In genomic region chr4:6909113-6909969, GRCh38 we compare ENCODE assay signal across 8 cellular contexts. TPM values are rescaled to one million over a fixed set of nuclear protein-coding genes. Genes with fewer than 3 reads are reported as not detected.
DNase-seq lines count a peak whose midpoint lies in the region; ATAC-seq, FAIRE-seq and TF ChIP-seq lines count a peak whose summit lies in the region.

TSS of gene TBC1D14 (plus strand) at chr4:6909826. CDS start at chr4:6923390, 13,564 bp downstream.

- intact Hi-C loops in T-helper 1 cell treated with Interleukin-12 subunit alpha and Interleukin-12 subunit beta and Interleukin-4 antibody, amounts not matched to agents 30 ng/mL and 1 ng/mL, for 36 hours (cut with micrococcal nuclease): loop anchor here (1.0 to 2.0 kb wide), 12 partner anchors 8 to 269 kb away; partner anchors contain the start of genes GRPEL1, MRFAP1 and TADA2B
- intact Hi-C loops in left ventricle myocardium inferior (cut with micrococcal nuclease): loop anchor here (10.0 kb wide), 1 partner anchor 75 kb away; no protein-coding TSS in a partner anchor

- peaks cover 61% of the 10 kb centered on the region for H3K4me1 ChIP-seq in left ventricle myocardium inferior

- H3K36me3 ChIP-seq in left ventricle myocardium inferior: no peaks in the 10 kb centered on the region

- no peak for FAIRE-seq in urothelium cell line (lab: Jason Lieb, UNC)

- TF ChIP-seq POLR2A in NB4 (IDR thresholded peaks at IDR 0.05; ENCODE audit: extremely low read depth, insufficient read length): peak; percentile 91

- peak within 1 kb of the TSS; percentile 100 for H3K27ac ChIP-seq in left ventricle myocardium inferior (replicated peaks)

- DNase-seq in NB4 (ENCODE audit: low read depth) (peak; percentile 94), amniotic epithelial cell (ENCODE audit: low read depth) (peak; percentile 80), left ventricle myocardium inferior (peak; percentile 89), pulmonary artery endothelial cell (ENCODE audit: low read depth, low spot score) (peak; percentile 57), urothelium cell line (ENCODE audit: low spot score) (peak; percentile 90)

- peaks cover 15% of the 10 kb centered on the region for H3K27me3 ChIP-seq in left ventricle myocardium inferior (ENCODE audit: low read depth)

- ATAC-seq in HG02571 (IDR thresholded peaks at IDR 0.05; ENCODE audit: unreplicated experiment): peak; percentile 88

- 0 out of 2 replicates have a peak, but pooled peaks have one; percentile 11 for TF ChIP-seq CTCF in GM12875 (IDR thresholded peaks at IDR 0.05; ENCODE audit: borderline replicate concordance, insufficient read depth, low read depth, low read length)
- no peak for TF ChIP-seq CTCF in NB4 (IDR thresholded peaks at IDR 0.05; ENCODE audit: low read depth, low read length)
- peak; percentile 41 for TF ChIP-seq CTCF in left ventricle myocardium inferior (IDR thresholded peaks at IDR 0.05; ENCODE audit: borderline replicate concordance)

- H3K9me3 ChIP-seq in left ventricle myocardium inferior (replicated peaks): no peaks in the 10 kb centered on the region

- H3K4me3 ChIP-seq in GM12875 (ENCODE audit: low read depth, low read length): peak within 1 kb of the TSS; percentile 62
- H3K4me3 ChIP-seq in NB4 (ENCODE audit: low read depth, low read length): peak within 1 kb of the TSS; percentile 70
- peak within 1 kb of the TSS; percentile 72 for H3K4me3 ChIP-seq in left ventricle myocardium inferior

RNA-seq across cellular contexts. Expression of gene TBC1D14, which starts in this region (rescaled TPM):
- 70.7 and 76.7 TPM in 2 replicates for total RNA-seq in T-helper 1 cell treated with Interleukin-12 subunit alpha and Interleukin-12 subunit beta and Interleukin-4 antibody, amounts not matched to agents 30 ng/mL and 1 ng/mL, for 36 hours
- total RNA-seq in left ventricle myocardium inferior: 36.1 TPM
- 33.6 and 36.7 TPM in 2 replicates for total RNA-seq in pulmonary artery endothelial cell

Comparison
In these comparisons a context has a peak if more than half of its experiments do, and no peak if none do; other contexts are left out.
1. Peak in every context shown above with its lines: DNase-seq, ATAC-seq, H3K4me3 ChIP-seq and H3K27ac ChIP-seq.